12 cellular contexts compared by ENCODE assay signal in genomic region chr12:49014547-49014946, GRCh38. TPM values are rescaled to one million over a fixed set of nuclear protein-coding genes. Genes with fewer than 3 reads are reported as not detected.
DNase-seq lines count a peak whose midpoint lies in the region; ATAC-seq, FAIRE-seq and TF ChIP-seq lines count a peak whose summit lies in the region.
"Had no signal": no experiment of that assay in that cellular context is flagged by ENCODE, and none has a peak within 500 bp of the region (broad histone marks: within the 10 kb centered on the region; RNA-seq: fewer than 3 reads in every experiment).

No MANE protein-coding gene starts in this region.

- no peak for TF ChIP-seq EP300 in GM12878 (IDR thresholded peaks at IDR 0.05; ENCODE audit: borderline replicate concordance in 1 of 2, control insufficient read depth in 1 of 2, low read depth in 2 of 2, low read length in 2 of 2)

- H2AFZ ChIP-seq in HCT116 (ENCODE audit: low read depth, low read length, poor library complexity, severe bottlenecking), result no peak overlapping the region
- H2AFZ ChIP-seq in GM12878 (ENCODE audit: control insufficient read depth, low read depth, low read length), result no peak overlapping the region

- ATAC-seq in HCT116, result no peak
- ATAC-seq in GM12878, result no peak
- no peak for ATAC-seq in omental fat pad (ENCODE audit: low FRiP score)
- no peak for ATAC-seq in HG03025 (IDR thresholded peaks at IDR 0.05; ENCODE audit: low FRiP score, unreplicated experiment)
- no peak for ATAC-seq in HG03442 (IDR thresholded peaks at IDR 0.05; ENCODE audit: unreplicated experiment)
- ATAC-seq: body of pancreas had no signal

- TF ChIP-seq POLR2A in HCT116 (IDR thresholded peaks at IDR 0.05; ENCODE audit: borderline replicate concordance, extremely low read depth, insufficient read depth, insufficient read length) (no peak), GM12878 (IDR thresholded peaks at IDR 0.05; ENCODE audit: low read depth, low read length) (no peak)

- POLR2A ChIA-PET in HCT116 (lab: Charles Lee), result interaction anchor here (0.5 kb wide), 1 partner anchor 59 kb away, joined by 3 read pairs; no protein-coding TSS in a partner anchor
- POLR2A ChIA-PET in GM12878 (lab: Charles Lee), result interaction anchor here (0.6 to 4.9 kb wide), 3 partner anchors 16 to 162 kb away, joined by 3 to 52 read pairs (median 4); partner anchors contain the start of gene DDN

- H3K9me3 ChIP-seq in HCT116 (ENCODE audit: control insufficient read depth in 1 of 2, insufficient read depth in 1 of 2, low read depth in 1 of 2, low read length in 2 of 2), result no peaks in the 10 kb centered on the region
- H3K9me3 ChIP-seq in GM12878 (replicated peaks; ENCODE audit: control insufficient read depth, insufficient read depth, low read length), result no peaks in the 10 kb centered on the region
- H3K9me3 ChIP-seq: body of pancreas had no signal

- H3K4me3 ChIP-seq in AG09309 (ENCODE audit: control insufficient read depth, low read depth, low read length) (no peak overlapping the region), HCT116 (replicated peaks in 1 of 2; ENCODE audit: low read depth in 1 of 2, low read length in 2 of 2) (no peak overlapping the region), GM12878 (no peak overlapping the region)
- H3K4me3 ChIP-seq: body of pancreas had no signal

- peaks cover 8 to 15% of the 10 kb centered on the region in 2 experiments for H3K4me1 ChIP-seq in HCT116 (ENCODE audit: control insufficient read depth in 1 of 2, insufficient read depth in 2 of 2, low read length in 2 of 2)
- H3K4me1 ChIP-seq in GM12878 (ENCODE audit: control insufficient read depth, insufficient read depth, low read length), result 0 out of 2 replicates have a peak, but pooled peaks cover 3% of the 10 kb centered on the region

- H3K4me2 ChIP-seq in HCT116 (ENCODE audit: low read length) (no peak overlapping the region), GM12878 (ENCODE audit: control insufficient read depth, insufficient read depth) (no peak overlapping the region)

- H3K9me2 ChIP-seq in HCT116 (ENCODE audit: insufficient read depth), result no peaks in the 10 kb centered on the region

- H3K27me3 ChIP-seq in HCT116 (ENCODE audit: insufficient read depth, low read length) (no peaks in the 10 kb centered on the region), GM12878 (replicated peaks in 1 of 2; ENCODE audit: control insufficient read depth in 2 of 2, insufficient read depth in 2 of 2, low read length in 1 of 2) (no peaks in the 10 kb centered on the region)
- H3K27me3 ChIP-seq: body of pancreas had no signal

- RAD21 ChIA-PET in HCT116 (lab: Charles Lee; ENCODE audit: low non-redundant PET in 1 of 2, low total read pairs in 2 of 2, uncharacterized antibody in 2 of 2, unreplicated experiment in 2 of 2), result no interaction called here
- RAD21 ChIA-PET in GM12878 (lab: Charles Lee; ENCODE audit: unreplicated experiment), result interaction anchor here (0.9 to 5.0 kb wide), 3 partner anchors 13 to 27 kb away, joined by 4 to 62 read pairs (median 4); partner anchors contain the start of gene DDN

- SMC1A ChIA-PET in GM12878 (lab: Charles Lee; ENCODE audit: uncharacterized antibody, unreplicated experiment), result interaction anchor here (0.7 to 7.5 kb wide), 5 partner anchors 9 to 45 kb away, joined by 3 to 47 read pairs (median 6); partner anchors contain the start of gene DDN

- peaks cover 11% of the 10 kb centered on the region; the same call in 1 of the 2 replicates for H3K79me2 ChIP-seq in HCT116 (ENCODE audit: insufficient read depth, low read length)
- peaks cover 21% of the 10 kb centered on the region for H3K79me2 ChIP-seq in GM12878 (ENCODE audit: control insufficient read depth, insufficient read depth, low read length)

- BruUV-seq in HCT116 (replicated peaks; lab: Mats Ljungman, UMichigan), result no TSS peak
- BruUV-seq in GM12878 (replicated peaks; lab: Mats Ljungman, UMichigan), result no TSS peak

- no peak for DNase-seq in AG09309 (ENCODE audit: low read depth)
- no peak for DNase-seq in HCT116 (ENCODE audit: low read depth, low spot score)
- DNase-seq in GM12878 (ENCODE audit: low read depth, low spot score), result no peak
- DNase-seq in iris pigment epithelial cell (ENCODE audit: low read depth), result peak; percentile 23
- no peak for DNase-seq in omental fat pad (ENCODE audit: low spot score)
- no peak for DNase-seq in Ammon's horn (ENCODE audit: low spot score)
- DNase-seq: activated CD8-positive, alpha-beta memory T cell treated with anti-CD3 and anti-CD28 coated beads, Interleukin-2, amount 50 U/mL, for 4 hours; body of pancreas had no signal

- H3K36me3 ChIP-seq in HCT116 (ENCODE audit: control insufficient read depth in 1 of 2, insufficient read depth in 2 of 2, low read length in 2 of 2) (peaks cover 4 to 5% of the 10 kb centered on the region in 2 experiments; a peak in 2 of 4 replicates), GM12878 (ENCODE audit: control insufficient read depth in 2 of 2, insufficient read depth in 2 of 2, low read length in 1 of 2) (peaks cover 0 to 20% of the 10 kb centered on the region in 2 experiments; a peak in 2 of 4 replicates)

- WGBS in GM12878 (ENCODE audit: insufficient coverage, insufficient replicate concordance, low lambda C conversion rate, missing lambda C conversion rate), result 91% methylated on average over 1 of the region's 1 CpG

- H3K27ac ChIP-seq in HCT116 (ENCODE audit: low read depth, low read length), result no peak overlapping the region
- no peak overlapping the region for H3K27ac ChIP-seq in GM12878 (ENCODE audit: control insufficient read depth, insufficient read depth)
- H3K27ac ChIP-seq: body of pancreas had no signal

- peak; percentile 40 for TF ChIP-seq CTCF in AG09309 (IDR thresholded peaks at IDR 0.05; ENCODE audit: control insufficient read depth, insufficient read depth, low read depth, low read length, missing control alignments)
- TF ChIP-seq CTCF in HCT116 (IDR thresholded peaks at IDR 0.05 in 2 of 3, conservative IDR thresholded peaks at IDR 0.05 in 1 of 3; ENCODE audit: borderline replicate concordance in 1 of 3, insufficient read depth in 1 of 3, low read depth in 2 of 3, low read length in 2 of 3), result peak; percentile 3 to 41 (median 18); a peak in 4 of 6 replicates
- TF ChIP-seq CTCF in GM12878 (IDR thresholded peaks at IDR 0.05 in 2 of 3, conservative IDR thresholded peaks at IDR 0.05 in 1 of 3; ENCODE audit: control insufficient read depth in 2 of 3, extremely low read depth in 1 of 3, insufficient read depth in 1 of 3, low read depth in 3 of 3, low read length in 3 of 3), result peak in 2 of 3 experiments; percentile 9 to 20; a peak in 2 of 6 replicates
- no peak for TF ChIP-seq CTCF in omental fat pad (IDR thresholded peaks at IDR 0.05)

- CTCF ChIA-PET in HCT116 (lab: Charles Lee), result interaction anchor here (0.5 to 2.0 kb wide), 4 partner anchors 26 to 162 kb away, joined by 3 to 5 read pairs (median 4); partner anchors contain the start of gene DDX23
- CTCF ChIA-PET in GM12878 (lab: Yijun Ruan, JAX), result interaction anchor here (0.9 to 11.1 kb wide), 8 partner anchors 18 to 162 kb away, joined by 3 to 172 read pairs (median 4); partner anchors contain the start of genes DDN and DDX23

- no peak for TF ChIP-seq RAD21 in HCT116 (IDR thresholded peaks at IDR 0.05; ENCODE audit: low read depth)
- TF ChIP-seq RAD21 in GM12878 (IDR thresholded peaks at IDR 0.05; ENCODE audit: insufficient read depth, low read depth, low read length), result no peak

- intact Hi-C loops in HCT116 (cut with micrococcal nuclease), result no loop called here
- intact Hi-C loops in GM12878 (cut with micrococcal nuclease; ENCODE audit: unreplicated experiment), result no loop called here

- H4K20me1 ChIP-seq in HCT116 (ENCODE audit: insufficient read depth) (no peaks in the 10 kb centered on the region), GM12878 (ENCODE audit: control insufficient read depth, insufficient read depth) (no peaks in the 10 kb centered on the region)

- H3K9ac ChIP-seq in HCT116 (ENCODE audit: low read length) (no peak overlapping the region), GM12878 (ENCODE audit: control insufficient read depth, insufficient read depth, low read length) (no peak overlapping the region)

- FAIRE-seq in GM12878 (lab: Jason Lieb, UNC), result no peak

- in situ Hi-C loops in GM12878 (cut with MboI), result no loop called here

RNA-seq across cellular contexts. Expression of gene PRKAG1, which starts 4.0 kb away (rescaled TPM):
- total RNA-seq in HCT116 (2021; ENCODE audit: unreplicated experiment), result 64.6 TPM
- polyA plus RNA-seq in HCT116 (2012), result 55.8 and 63.1 TPM in 2 replicates
- 25.8 and 31.4 TPM in 2 replicates for total RNA-seq in GM12878 (2013; cell fraction: nucleolus; rRNA removed)
- total RNA-seq in GM12878 (2014; rRNA removed), result 49.5 and 58.1 TPM in 2 replicates
- total RNA-seq in GM12878 (2014; rRNA removed; fragmentation: Illumina TruSeq; extraction: Trizol), result 62.6 and 62.8 TPM in 2 replicates
- total RNA-seq in GM12878 (2021), result 43.7 and 46.4 TPM in 2 replicates
- 46.6 TPM for polyA plus RNA-seq in GM12878 (2011; ENCODE audit: low read depth)
- polyA plus RNA-seq in GM12878 (2011; rRNA removed), result 91.6 and 102 TPM in 2 replicates
- polyA plus RNA-seq in GM12878 (2011; cell fraction: cytosol; rRNA removed), result 68.6 and 71.3 TPM in 2 replicates
- 39.9 and 44.5 TPM in 2 replicates for polyA plus RNA-seq in GM12878 (2011; cell fraction: nucleus; rRNA removed)
- 35.3 and 41.2 TPM in 2 replicates for polyA plus RNA-seq in GM12878 (2012)
- polyA plus RNA-seq in GM12878 (2014; fragmentation: Illumina TruSeq; extraction: Trizol), result 80.9 and 102 TPM in 2 replicates
- 10 to 100 TPM; 61.5 to 70.9 TPM for polyA plus RNA-seq in GM12878 (2014; fragmentation: Nextera tagmentation; extraction: Ambion mirVana)
- 38.3 and 44.5 TPM in 2 replicates for polyA plus RNA-seq in GM12878 (2014; rRNA removed)
- polyA plus RNA-seq in GM12878 (2016; fragmentation: Nextera tagmentation; extraction: Ambion mirVana), result 10 to 100 TPM; 58.5 to 60.3 TPM
- polyA minus RNA-seq in GM12878 (2011; rRNA and poly(A)+ RNA removed), result 45.2 and 54.1 TPM in 2 replicates
- 14.2 and 23.2 TPM in 2 replicates for polyA minus RNA-seq in GM12878 (2011; cell fraction: cytosol; rRNA and poly(A)+ RNA removed)
- polyA minus RNA-seq in GM12878 (2011; cell fraction: nucleus; rRNA and poly(A)+ RNA removed), result 8.8 and 19.9 TPM in 2 replicates
- total RNA-seq in omental fat pad, result 10 to 100 TPM; 40.0 to 64.2 (median 54.4) TPM

RNA-seq across cellular contexts. Expression of gene DDN, which starts 15.4 kb away (rescaled TPM):
- total RNA-seq in HCT116 (2021; ENCODE audit: unreplicated experiment) (8.1 TPM), GM12878 (2014; rRNA removed) (9.6 and 11.4 TPM in 2 replicates), GM12878 (2014; rRNA removed; fragmentation: Illumina TruSeq; extraction: Trizol) (5.1 and 5.5 TPM in 2 replicates), GM12878 (2021) (11.5 and 13.4 TPM in 2 replicates), omental fat pad (under 1 TPM in 2 of 4 donors, not detected in 2; 0.12 to 0.65 TPM)
- 1.7 and 2.8 TPM in 2 replicates for polyA plus RNA-seq in HCT116 (2012)
- 3.6 and 4.6 TPM in 2 replicates for total RNA-seq in GM12878 (2013; cell fraction: nucleolus; rRNA removed)
- 1.5 TPM for polyA plus RNA-seq in GM12878 (2011; ENCODE audit: low read depth)
- polyA plus RNA-seq in GM12878 (2011; rRNA removed) (1.5 and 2.0 TPM in 2 replicates), GM12878 (2014; fragmentation: Illumina TruSeq; extraction: Trizol) (3.0 and 6.1 TPM in 2 replicates), GM12878 (2014; fragmentation: Nextera tagmentation; extraction: Ambion mirVana) (under 1 TPM; 0.10 to 0.22 TPM), GM12878 (2014; rRNA removed) (7.4 and 10.1 TPM in 2 replicates), GM12878 (2016; fragmentation: Nextera tagmentation; extraction: Ambion mirVana) (1 to 10 TPM in 1 of 2 experiments, under 1 TPM in 1; 0.70 to 1.0 TPM)
- polyA plus RNA-seq in GM12878 (2011; cell fraction: cytosol; rRNA removed), result 2.1 and 2.6 TPM in 2 replicates
- 4.1 and 5.1 TPM in 2 replicates for polyA plus RNA-seq in GM12878 (2011; cell fraction: nucleus; rRNA removed)
- polyA plus RNA-seq in GM12878 (2012), result 2.3 and 2.7 TPM in 2 replicates
- polyA minus RNA-seq in GM12878 (2011; rRNA and poly(A)+ RNA removed), result 1.5 and 2.7 TPM in 2 replicates
- polyA minus RNA-seq in GM12878 (2011; cell fraction: cytosol; rRNA and poly(A)+ RNA removed), result 1.3 and 1.5 TPM in 2 replicates
- polyA minus RNA-seq in GM12878 (2011; cell fraction: nucleus; rRNA and poly(A)+ RNA removed), result 1.7 and 2.6 TPM in 2 replicates
- total RNA-seq: subcutaneous adipose tissue had no signal
- polyA plus RNA-seq: liver had no signal

RNA-seq across cellular contexts. Expression of gene WNT1, which starts 36.4 kb away (rescaled TPM):
- not detected for total RNA-seq in HCT116 (2021; ENCODE audit: unreplicated experiment)
- polyA plus RNA-seq in HCT116 (2012), result not detected in 2 replicates
- total RNA-seq in GM12878 (2013; cell fraction: nucleolus; rRNA removed), result not detected in 2 replicates
- total RNA-seq in GM12878 (2014; rRNA removed), result not detected in 2 replicates
- not detected in 2 replicates for total RNA-seq in GM12878 (2014; rRNA removed; fragmentation: Illumina TruSeq; extraction: Trizol)
- not detected in 2 replicates for total RNA-seq in GM12878 (2021)
- polyA plus RNA-seq in GM12878 (2011; ENCODE audit: low read depth), result not detected
- not detected in 2 replicates for polyA plus RNA-seq in GM12878 (2011; rRNA removed)
- polyA plus RNA-seq in GM12878 (2011; cell fraction: cytosol; rRNA removed), result 0.13 TPM in 1 of 2 replicates, not detected in the other
- 0.12 and 0.37 TPM in 2 replicates for polyA plus RNA-seq in GM12878 (2011; cell fraction: nucleus; rRNA removed)
- not detected in 2 replicates for polyA plus RNA-seq in GM12878 (2012)
- polyA plus RNA-seq in GM12878 (2014; fragmentation: Illumina TruSeq; extraction: Trizol), result not detected in 2 replicates
- polyA plus RNA-seq in GM12878 (2014; fragmentation: Nextera tagmentation; extraction: Ambion mirVana), result not detected
- polyA plus RNA-seq in GM12878 (2014; rRNA removed), result not detected in 2 replicates
- not detected for polyA plus RNA-seq in GM12878 (2016; fragmentation: Nextera tagmentation; extraction: Ambion mirVana)
- not detected in 2 replicates for polyA minus RNA-seq in GM12878 (2011; rRNA and poly(A)+ RNA removed)
- not detected in 2 replicates for polyA minus RNA-seq in GM12878 (2011; cell fraction: cytosol; rRNA and poly(A)+ RNA removed)
- polyA minus RNA-seq in GM12878 (2011; cell fraction: nucleus; rRNA and poly(A)+ RNA removed), result not detected in 2 replicates
- under 1 TPM in 1 of 4 donors, not detected in 3; 0.60 TPM for total RNA-seq in omental fat pad
- total RNA-seq: body of pancreas, liver, subcutaneous adipose tissue had no signal
- polyA plus RNA-seq: liver had no signal

RNA-seq across cellular contexts. Expression of gene WNT10B, which starts 43.0 kb away (rescaled TPM):
- total RNA-seq in HCT116 (2021; ENCODE audit: unreplicated experiment) (9.8 TPM), GM12878 (2014; rRNA removed) (0.27 and 0.45 TPM in 2 replicates), GM12878 (2014; rRNA removed; fragmentation: Illumina TruSeq; extraction: Trizol) (0.27 and 0.37 TPM in 2 replicates), GM12878 (2021) (0.61 and 0.95 TPM in 2 replicates), omental fat pad (1 to 10 TPM in 1 of 4 donors, under 1 TPM in 3; 0.36 to 2.5 (median 0.56) TPM)
- 5.6 TPM in 2 replicates for polyA plus RNA-seq in HCT116 (2012)
- total RNA-seq in GM12878 (2013; cell fraction: nucleolus; rRNA removed), result 2.5 and 2.8 TPM in 2 replicates
- not detected for polyA plus RNA-seq in GM12878 (2011; ENCODE audit: low read depth)
- polyA plus RNA-seq in GM12878 (2011; rRNA removed) (1.1 and 1.5 TPM in 2 replicates), GM12878 (2014; fragmentation: Illumina TruSeq; extraction: Trizol) (0.16 and 0.22 TPM in 2 replicates), GM12878 (2014; fragmentation: Nextera tagmentation; extraction: Ambion mirVana) (under 1 TPM; 0.09 to 0.10 TPM), GM12878 (2014; rRNA removed) (0.70 and 0.73 TPM in 2 replicates), GM12878 (2016; fragmentation: Nextera tagmentation; extraction: Ambion mirVana) (under 1 TPM; 0.21 to 0.46 TPM)
- polyA plus RNA-seq in GM12878 (2011; cell fraction: cytosol; rRNA removed), result 1.5 and 1.9 TPM in 2 replicates
- polyA plus RNA-seq in GM12878 (2011; cell fraction: nucleus; rRNA removed), result 3.3 and 5.2 TPM in 2 replicates
- polyA plus RNA-seq in GM12878 (2012), result 0.10 and 0.19 TPM in 2 replicates
- 0.66 and 0.98 TPM in 2 replicates for polyA minus RNA-seq in GM12878 (2011; rRNA and poly(A)+ RNA removed)
- polyA minus RNA-seq in GM12878 (2011; cell fraction: cytosol; rRNA and poly(A)+ RNA removed), result 1.3 TPM in 1 of 2 replicates, not detected in the other
- polyA minus RNA-seq in GM12878 (2011; cell fraction: nucleus; rRNA and poly(A)+ RNA removed), result 1.6 and 1.8 TPM in 2 replicates

RNA-seq across cellular contexts. Expression of gene KMT2D, which starts 46.0 kb away (rescaled TPM):
- 71.3 TPM for total RNA-seq in HCT116 (2021; ENCODE audit: unreplicated experiment)
- polyA plus RNA-seq in HCT116 (2012), result 48.0 and 54.6 TPM in 2 replicates
- total RNA-seq in GM12878 (2013; cell fraction: nucleolus; rRNA removed), result 68.5 and 83.4 TPM in 2 replicates
- total RNA-seq in GM12878 (2014; rRNA removed), result 10.7 and 13.3 TPM in 2 replicates
- 9.6 and 10.8 TPM in 2 replicates for total RNA-seq in GM12878 (2014; rRNA removed; fragmentation: Illumina TruSeq; extraction: Trizol)
- total RNA-seq in GM12878 (2021), result 57.9 and 71.5 TPM in 2 replicates
- polyA plus RNA-seq in GM12878 (2011; ENCODE audit: low read depth), result 9.2 TPM
- 4.6 and 7.9 TPM in 2 replicates for polyA plus RNA-seq in GM12878 (2011; rRNA removed)
- polyA plus RNA-seq in GM12878 (2011; cell fraction: cytosol; rRNA removed), result 9.5 and 10.4 TPM in 2 replicates
- 51.4 and 63.1 TPM in 2 replicates for polyA plus RNA-seq in GM12878 (2011; cell fraction: nucleus; rRNA removed)
- 21.0 and 22.3 TPM in 2 replicates for polyA plus RNA-seq in GM12878 (2012)
- polyA plus RNA-seq in GM12878 (2014; fragmentation: Illumina TruSeq; extraction: Trizol), result 39.7 and 45.6 TPM in 2 replicates
- polyA plus RNA-seq in GM12878 (2014; fragmentation: Nextera tagmentation; extraction: Ambion mirVana), result 1 to 10 TPM in 1 of 2 experiments, under 1 TPM in 1; 0.51 to 1.2 TPM
- polyA plus RNA-seq in GM12878 (2014; rRNA removed), result 32.7 and 33.8 TPM in 2 replicates
- 10 to 100 TPM; 10.1 to 10.6 TPM for polyA plus RNA-seq in GM12878 (2016; fragmentation: Nextera tagmentation; extraction: Ambion mirVana)
- 15.4 and 17.8 TPM in 2 replicates for polyA minus RNA-seq in GM12878 (2011; rRNA and poly(A)+ RNA removed)
- 25.7 and 28.3 TPM in 2 replicates for polyA minus RNA-seq in GM12878 (2011; cell fraction: cytosol; rRNA and poly(A)+ RNA removed)
- 13.2 and 31.3 TPM in 2 replicates for polyA minus RNA-seq in GM12878 (2011; cell fraction: nucleus; rRNA and poly(A)+ RNA removed)
- total RNA-seq in omental fat pad, result 10 to 100 TPM; 31.2 to 87.0 (median 49.0) TPM

Comparison
In these comparisons a context has a peak if more than half of its experiments do, and no peak if none do; other contexts are left out.
1. CTCF ChIP-seq: peak in AG09309 (single experiment), HCT116 (3 of 3) and GM12878 (2 of 3); none in omental fat pad (0 of 3).